In the genomic region with DNA sequence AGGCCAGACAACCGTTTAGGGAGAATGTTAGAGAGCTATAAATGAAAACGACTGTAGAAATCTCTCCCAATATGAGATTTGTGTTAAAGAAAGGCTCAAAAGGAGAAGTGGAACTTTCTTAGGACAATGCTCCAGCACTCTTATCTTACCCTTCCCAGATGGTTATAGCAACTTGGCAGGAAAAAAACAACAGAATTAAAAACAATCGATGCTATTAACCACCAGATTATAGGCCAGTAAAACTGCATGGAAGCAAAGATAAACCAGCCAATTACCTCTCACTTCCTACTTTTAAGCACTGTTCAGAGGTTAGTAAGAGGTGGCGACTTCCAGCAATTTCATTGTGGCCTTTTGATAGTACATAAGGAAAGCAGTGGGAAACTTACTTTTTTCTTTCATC, we compare ENCODE assay signal across 16 cellular contexts.
"Had no signal": no experiment of that assay in that cellular context is flagged by ENCODE, and none has a peak within 500 bp of the region (broad histone marks: within the 10 kb centered on the region; RNA-seq: fewer than 3 reads in every experiment).

No MANE protein-coding gene starts in this region.

- ATAC-seq: lower lobe of right lung; pancreas; stimulated activated effector memory CD8-positive, alpha-beta T cell treated with anti-CD3 and anti-CD28 coated beads, Interleukin-12 subunit alpha, Interleukin-12 subunit beta, amount 100 ng/mL, for 72 hours; WTC11 had no signal

- H3K27me3 ChIP-seq: pancreas, transverse colon had no signal

- H3K27ac ChIP-seq: coronary artery, epithelial cell of prostate, lower lobe of right lung, pancreas, transverse colon had no signal

- H3K27me3 Mint-ChIP-seq: activated CD4-positive, alpha-beta T cell treated with anti-CD3 and anti-CD28 coated beads, Interleukin-2, amount 10 ng/mL, durations not matched to agents 24 days and 14 days had no signal

- FAIRE-seq: pancreas had no signal

- H3K9me3 Mint-ChIP-seq: activated CD4-positive, alpha-beta T cell treated with anti-CD3 and anti-CD28 coated beads, Interleukin-2, amount 10 ng/mL, durations not matched to agents 24 days and 14 days; activated naive CD4-positive, alpha-beta T cell treated with anti-CD3 and anti-CD28 coated beads for 36 hours; stimulated activated effector memory CD8-positive, alpha-beta T cell treated with anti-CD3 and anti-CD28 coated beads, Interleukin-12 subunit alpha, Interleukin-12 subunit beta, amount 100 ng/mL, for 72 hours; WTC11 had no signal

- H3K9me3 ChIP-seq: lower lobe of right lung, pancreas, transverse colon had no signal

- DNase-seq: activated CD4-positive, alpha-beta T cell treated with anti-CD3 and anti-CD28 coated beads, Interleukin-2, amount 10 ng/mL, durations not matched to agents 24 days and 14 days; activated CD8-positive, alpha-beta memory T cell treated with anti-CD3 and anti-CD28 coated beads for 24 hours; activated naive CD4-positive, alpha-beta T cell treated with anti-CD3 and anti-CD28 coated beads for 36 hours; caudate nucleus; effector CD8-positive, alpha-beta T cell; hippocampal formation; lower lobe of right lung; midbrain; pancreas; T-helper 9 cell; transverse colon had no signal

- H3K36me3 ChIP-seq: lower lobe of right lung, pancreas had no signal

- H3K4me1 ChIP-seq: pancreas had no signal

- H3K4me3 Mint-ChIP-seq: activated CD4-positive, alpha-beta T cell treated with anti-CD3 and anti-CD28 coated beads, Interleukin-2, amount 10 ng/mL, durations not matched to agents 24 days and 14 days; activated naive CD4-positive, alpha-beta T cell treated with anti-CD3 and anti-CD28 coated beads for 36 hours; stimulated activated effector memory CD8-positive, alpha-beta T cell treated with anti-CD3 and anti-CD28 coated beads, Interleukin-12 subunit alpha, Interleukin-12 subunit beta, amount 100 ng/mL, for 72 hours; WTC11 had no signal

- H3K4me3 ChIP-seq: coronary artery, lower lobe of right lung, pancreas, skin epidermis, transverse colon had no signal

- H3K27ac Mint-ChIP-seq: activated CD4-positive, alpha-beta T cell treated with anti-CD3 and anti-CD28 coated beads, Interleukin-2, amount 10 ng/mL, durations not matched to agents 24 days and 14 days; activated naive CD4-positive, alpha-beta T cell treated with anti-CD3 and anti-CD28 coated beads for 36 hours; stimulated activated effector memory CD8-positive, alpha-beta T cell treated with anti-CD3 and anti-CD28 coated beads, Interleukin-12 subunit alpha, Interleukin-12 subunit beta, amount 100 ng/mL, for 72 hours; WTC11 had no signal

- H3K36me3 Mint-ChIP-seq: stimulated activated effector memory CD8-positive, alpha-beta T cell treated with anti-CD3 and anti-CD28 coated beads, Interleukin-12 subunit alpha, Interleukin-12 subunit beta, amount 100 ng/mL, for 72 hours had no signal
